In the genomic region with DNA sequence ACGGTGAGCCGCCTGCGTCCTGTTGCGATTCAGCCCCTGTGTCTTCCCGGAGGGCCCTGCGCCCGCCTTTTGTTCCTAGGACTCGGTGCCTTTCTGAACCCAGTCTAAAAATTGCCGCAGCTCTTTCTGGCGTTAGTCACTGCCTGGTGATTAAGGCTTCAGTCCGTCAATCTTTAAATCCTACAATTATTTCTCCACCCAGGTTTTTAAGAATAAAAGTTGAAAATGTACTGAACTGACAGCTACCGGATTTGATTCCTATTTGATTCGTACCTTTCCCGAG, we compare ENCODE assay signal across 9 cellular contexts. TPM values are rescaled to one million over a fixed set of nuclear protein-coding genes. Genes with fewer than 3 reads are reported as not detected.
A peak's percentile ranks its signal among the peaks of the same experiment; 100 is the strongest.
DNase-seq lines count a peak whose midpoint lies in the region; ATAC-seq and TF ChIP-seq lines count a peak whose summit lies in the region.
"Had no signal": no experiment of that assay in that cellular context is flagged by ENCODE, and none has a peak within 500 bp of the region (broad histone marks: within the 10 kb centered on the region; RNA-seq: fewer than 3 reads in every experiment).

No MANE protein-coding gene starts in this region.

- H3K9ac ChIP-seq in skeletal muscle tissue (ENCODE audit: low read depth in 1 of 3, low read length in 3 of 3) = peak overlapping the region in 2 of 3 donors; percentile 40 to 47

- H3K36me3 ChIP-seq in right atrium auricular region (no peaks in the 10 kb centered on the region), skeletal muscle tissue (ENCODE audit: control insufficient read depth in 3 of 3, insufficient read depth in 3 of 3, low read length in 3 of 3) (no peaks in the 10 kb centered on the region)

- no peak overlapping the region for H3K27ac Mint-ChIP-seq in T-helper 1 cell treated with Interleukin-12 subunit alpha and Interleukin-12 subunit beta and Interleukin-4 antibody, amounts not matched to agents 30 μg/mL and 1 μg/mL, for 36 hours
- H3K27ac Mint-ChIP-seq in activated naive CD8-positive, alpha-beta T cell treated with anti-CD3 and anti-CD28 coated beads, Interleukin-2, amount 10 ng/mL, durations not matched to agents 7 days and 5 days = peak overlapping the region; percentile 39
- no peak overlapping the region for H3K27ac Mint-ChIP-seq in activated CD4-positive, alpha-beta memory T cell treated with anti-CD3 and anti-CD28 coated beads, Interleukin-2, amount 10 ng/mL, durations not matched to agents 7 days and 5 days

- H3K36me3 Mint-ChIP-seq in T-helper 1 cell treated with Interleukin-12 subunit alpha and Interleukin-12 subunit beta and Interleukin-4 antibody, amounts not matched to agents 30 μg/mL and 1 μg/mL, for 36 hours (ENCODE audit: low read depth) = peaks cover 5% of the 10 kb centered on the region
- H3K36me3 Mint-ChIP-seq in activated naive CD8-positive, alpha-beta T cell treated with anti-CD3 and anti-CD28 coated beads, Interleukin-2, amount 10 ng/mL, durations not matched to agents 7 days and 5 days = peaks cover under 1% of the 10 kb centered on the region
- H3K36me3 Mint-ChIP-seq in activated CD4-positive, alpha-beta memory T cell treated with anti-CD3 and anti-CD28 coated beads, Interleukin-2, amount 10 ng/mL, durations not matched to agents 7 days and 5 days (ENCODE audit: low read depth) = peaks cover 1% of the 10 kb centered on the region

- H3K4me3 ChIP-seq in right atrium auricular region (no peak overlapping the region), skeletal muscle tissue (ENCODE audit: low read length in 3 of 3) (peak overlapping the region in 1 of 3 donors; percentile 9)
- H3K4me3 ChIP-seq: A549 had no signal

- H3K4me3 Mint-ChIP-seq in T-helper 1 cell treated with Interleukin-12 subunit alpha and Interleukin-12 subunit beta and Interleukin-4 antibody, amounts not matched to agents 30 μg/mL and 1 μg/mL, for 36 hours = peak overlapping the region; percentile 43
- H3K4me3 Mint-ChIP-seq in activated naive CD8-positive, alpha-beta T cell treated with anti-CD3 and anti-CD28 coated beads, Interleukin-2, amount 10 ng/mL, durations not matched to agents 7 days and 5 days = peak overlapping the region; percentile 65
- no peak overlapping the region for H3K4me3 Mint-ChIP-seq in activated CD4-positive, alpha-beta memory T cell treated with anti-CD3 and anti-CD28 coated beads, Interleukin-2, amount 10 ng/mL, durations not matched to agents 7 days and 5 days

- H3K4me1 ChIP-seq in right atrium auricular region (peaks cover 0 to 15% of the 10 kb centered on the region in 2 donors), skeletal muscle tissue (ENCODE audit: control insufficient read depth in 3 of 3, insufficient read depth in 3 of 3, low read length in 3 of 3) (peaks cover 6 to 15% (median 12%) of the 10 kb centered on the region in 3 donors)

- peak overlapping the region; percentile 77 to 84 for H3K27ac ChIP-seq in right atrium auricular region
- H3K27ac ChIP-seq in skeletal muscle tissue (ENCODE audit: low read depth, low read length) = no peak overlapping the region

- CTCF ChIA-PET in activated CD4-positive, alpha-beta memory T cell treated with anti-CD3 and anti-CD28 coated beads, Interleukin-2, amount 10 ng/mL, durations not matched to agents 7 days and 5 days (lab: Charles Lee) = no interaction called here

- TF ChIP-seq CTCF in right atrium auricular region (IDR thresholded peaks at IDR 0.05) = no peak

- H3K4me1 Mint-ChIP-seq in T-helper 1 cell treated with Interleukin-12 subunit alpha and Interleukin-12 subunit beta and Interleukin-4 antibody, amounts not matched to agents 30 μg/mL and 1 μg/mL, for 36 hours (ENCODE audit: low read depth) = peaks cover 12% of the 10 kb centered on the region
- peaks cover 8% of the 10 kb centered on the region for H3K4me1 Mint-ChIP-seq in activated naive CD8-positive, alpha-beta T cell treated with anti-CD3 and anti-CD28 coated beads, Interleukin-2, amount 10 ng/mL, durations not matched to agents 7 days and 5 days
- peaks cover 14% of the 10 kb centered on the region for H3K4me1 Mint-ChIP-seq in activated CD4-positive, alpha-beta memory T cell treated with anti-CD3 and anti-CD28 coated beads, Interleukin-2, amount 10 ng/mL, durations not matched to agents 7 days and 5 days

- H3K27me3 ChIP-seq in right atrium auricular region (no peaks in the 10 kb centered on the region), skeletal muscle tissue (ENCODE audit: control insufficient read depth in 3 of 3, insufficient read depth in 3 of 3, low read length in 3 of 3) (no peaks in the 10 kb centered on the region)

- no peak for DNase-seq in T-helper 1 cell
- DNase-seq in activated naive CD8-positive, alpha-beta T cell treated with anti-CD3 and anti-CD28 coated beads, Interleukin-2, amount 10 ng/mL, durations not matched to agents 7 days and 5 days = no peak
- DNase-seq in right atrium auricular region (ENCODE audit: low spot score) = no peak
- no peak for DNase-seq in dermis blood vessel endothelial cell
- DNase-seq in activated CD4-positive, alpha-beta memory T cell treated with anti-CD3 and anti-CD28 coated beads, Interleukin-2, amount 10 ng/mL, durations not matched to agents 7 days and 5 days = no peak

- H3K9me3 ChIP-seq in right atrium auricular region = no peaks in the 10 kb centered on the region
- H3K9me3 ChIP-seq in skeletal muscle tissue (ENCODE audit: control insufficient read depth in 3 of 3, low read length in 3 of 3) = no peaks in the 10 kb centered on the region
- H3K9me3 ChIP-seq: A549 had no signal

- H3K27me3 Mint-ChIP-seq in T-helper 1 cell treated with Interleukin-12 subunit alpha and Interleukin-12 subunit beta and Interleukin-4 antibody, amounts not matched to agents 30 μg/mL and 1 μg/mL, for 36 hours (ENCODE audit: low read depth) = no peaks in the 10 kb centered on the region
- H3K27me3 Mint-ChIP-seq in activated naive CD8-positive, alpha-beta T cell treated with anti-CD3 and anti-CD28 coated beads, Interleukin-2, amount 10 ng/mL, durations not matched to agents 7 days and 5 days = no peaks in the 10 kb centered on the region
- no peaks in the 10 kb centered on the region for H3K27me3 Mint-ChIP-seq in activated CD4-positive, alpha-beta memory T cell treated with anti-CD3 and anti-CD28 coated beads, Interleukin-2, amount 10 ng/mL, durations not matched to agents 7 days and 5 days

- POLR2A ChIA-PET in activated naive CD8-positive, alpha-beta T cell treated with anti-CD3 and anti-CD28 coated beads, Interleukin-2, amount 10 ng/mL, durations not matched to agents 7 days and 5 days (lab: Charles Lee) = interaction anchor here (1.3 kb wide), 1 partner anchor 43 kb away, joined by 3 read pairs; the partner anchor contains the start of genes HSF2BP and RRP1B
- POLR2A ChIA-PET in activated CD4-positive, alpha-beta memory T cell treated with anti-CD3 and anti-CD28 coated beads, Interleukin-2, amount 10 ng/mL, durations not matched to agents 7 days and 5 days (lab: Charles Lee) = no interaction called here

- ATAC-seq in activated naive CD8-positive, alpha-beta T cell treated with anti-CD3 and anti-CD28 coated beads, Interleukin-2, amount 10 ng/mL, durations not matched to agents 7 days and 5 days (ENCODE audit: low read depth) = peak; percentile 9
- no peak for ATAC-seq in HG03378 (IDR thresholded peaks at IDR 0.05; ENCODE audit: unreplicated experiment)

- H3K9me3 Mint-ChIP-seq in T-helper 1 cell treated with Interleukin-12 subunit alpha and Interleukin-12 subunit beta and Interleukin-4 antibody, amounts not matched to agents 30 μg/mL and 1 μg/mL, for 36 hours = no peaks in the 10 kb centered on the region
- H3K9me3 Mint-ChIP-seq in activated naive CD8-positive, alpha-beta T cell treated with anti-CD3 and anti-CD28 coated beads, Interleukin-2, amount 10 ng/mL, durations not matched to agents 7 days and 5 days = no peaks in the 10 kb centered on the region
- H3K9me3 Mint-ChIP-seq in activated CD4-positive, alpha-beta memory T cell treated with anti-CD3 and anti-CD28 coated beads, Interleukin-2, amount 10 ng/mL, durations not matched to agents 7 days and 5 days = no peaks in the 10 kb centered on the region

RNA-seq across cellular contexts. Expression of gene PDXK, which starts 16.2 kb away (rescaled TPM):
- total RNA-seq in activated naive CD8-positive, alpha-beta T cell treated with anti-CD3 and anti-CD28 coated beads, Interleukin-2, amount 10 ng/mL, durations not matched to agents 7 days and 5 days = 100 to 1,000 TPM in 1 of 2 experiments, 10 to 100 TPM in 1; 96.9 to 101 TPM
- total RNA-seq in right atrium auricular region = 10 to 100 TPM; 29.1 to 45.7 TPM
- total RNA-seq in skeletal muscle tissue = 12.5 TPM
- 47.0 and 87.4 TPM in 2 replicates for total RNA-seq in dermis blood vessel endothelial cell
- 10 to 100 TPM; 94.1 to 95.0 TPM for total RNA-seq in activated CD4-positive, alpha-beta memory T cell treated with anti-CD3 and anti-CD28 coated beads, Interleukin-2, amount 10 ng/mL, durations not matched to agents 7 days and 5 days

RNA-seq across cellular contexts. Expression of gene RRP1B, which starts 43.4 kb away (rescaled TPM):
- 10 to 100 TPM; 44.2 to 46.6 TPM for total RNA-seq in activated naive CD8-positive, alpha-beta T cell treated with anti-CD3 and anti-CD28 coated beads, Interleukin-2, amount 10 ng/mL, durations not matched to agents 7 days and 5 days
- total RNA-seq in right atrium auricular region (10 to 100 TPM; 10.5 to 16.0 TPM), skeletal muscle tissue (13.6 TPM), dermis blood vessel endothelial cell (36.1 and 40.6 TPM in 2 replicates)
- 10 to 100 TPM; 43.3 to 43.7 TPM for total RNA-seq in activated CD4-positive, alpha-beta memory T cell treated with anti-CD3 and anti-CD28 coated beads, Interleukin-2, amount 10 ng/mL, durations not matched to agents 7 days and 5 days

RNA-seq across cellular contexts. Expression of gene HSF2BP, which starts 43.4 kb away (rescaled TPM):
- total RNA-seq in activated naive CD8-positive, alpha-beta T cell treated with anti-CD3 and anti-CD28 coated beads, Interleukin-2, amount 10 ng/mL, durations not matched to agents 7 days and 5 days = under 1 TPM; 0.31 to 0.64 TPM
- total RNA-seq in right atrium auricular region (under 1 TPM; 0.44 to 0.67 TPM), skeletal muscle tissue (1.6 TPM), dermis blood vessel endothelial cell (0.65 and 0.68 TPM in 2 replicates)
- total RNA-seq in activated CD4-positive, alpha-beta memory T cell treated with anti-CD3 and anti-CD28 coated beads, Interleukin-2, amount 10 ng/mL, durations not matched to agents 7 days and 5 days = under 1 TPM; 0.15 to 0.40 TPM
